1 cellular context compared by ENCODE assay signal in genomic region chr19:57276430-57276829, GRCh38.
TF ChIP-seq lines count a peak whose summit lies in the region.

No MANE protein-coding gene starts in this region.

TF ChIP-seq in HepG2, 621 proteins besides CTCF, POLR2A, EP300 and RAD21 (continues in another document):
- TF ChIP-seq ZNF562 (CRISPR knock-in tag; IDR thresholded peaks at IDR 0.05; ENCODE audit: borderline replicate concordance) (no peak), RBM39 (IDR thresholded peaks at IDR 0.05; ENCODE audit: low read depth, low read length, poor library complexity, severe bottlenecking) (no peak), MED1 (CRISPR knock-in tag; IDR thresholded peaks at IDR 0.05) (0 out of 2 replicates have a peak, but pooled peaks have one; percentile 27), ZSCAN9 (CRISPR knock-in tag; IDR thresholded peaks at IDR 0.05; ENCODE audit: borderline replicate concordance) (no peak), ZNF598 (CRISPR knock-in tag; IDR thresholded peaks at IDR 0.05; ENCODE audit: borderline replicate concordance) (no peak), SALL1 (CRISPR knock-in tag; IDR thresholded peaks at IDR 0.05) (no peak; the same call in 1 of the 2 replicates), ISX (CRISPR knock-in tag; conservative IDR thresholded peaks at IDR 0.05) (no peak), ZNF20 (CRISPR knock-in tag; IDR thresholded peaks at IDR 0.05) (no peak), HNF4A (CRISPR knock-in tag; IDR thresholded peaks at IDR 0.05) (peak; percentile 48; the same call in 1 of the 2 replicates), TCF7 (IDR thresholded peaks at IDR 0.05; ENCODE audit: low read depth) (no peak), ZNF337 (CRISPR knock-in tag; IDR thresholded peaks at IDR 0.05; ENCODE audit: borderline replicate concordance, low read depth) (no peak), MYNN (CRISPR knock-in tag; IDR thresholded peaks at IDR 0.05; ENCODE audit: low read depth) (no peak), ATF3 (CRISPR knock-in tag; IDR thresholded peaks at IDR 0.05) (no peak), CCAR2 (optimal IDR thresholded peaks at IDR 0.05; ENCODE audit: low read depth, low read length) (no peak), PAXIP1 (CRISPR knock-in tag; conservative IDR thresholded peaks at IDR 0.05) (peak; percentile 67), NBN (conservative IDR thresholded peaks at IDR 0.05) (no peak), SKIL (CRISPR knock-in tag; IDR thresholded peaks at IDR 0.05; ENCODE audit: borderline replicate concordance) (no peak), ZNF10 (CRISPR knock-in tag; IDR thresholded peaks at IDR 0.05; ENCODE audit: borderline replicate concordance, low read depth) (no peak), CEBPG (CRISPR knock-in tag; IDR thresholded peaks at IDR 0.05) (peak; percentile 27; the same call in 1 of the 2 replicates), NPAS2 (CRISPR knock-in tag; IDR thresholded peaks at IDR 0.05; ENCODE audit: borderline replicate concordance) (no peak), POLR2G (IDR thresholded peaks at IDR 0.05; ENCODE audit: low read depth, low read length) (no peak), ZNF567 (CRISPR knock-in tag; IDR thresholded peaks at IDR 0.05; ENCODE audit: borderline replicate concordance) (no peak), NKX3-1 (CRISPR knock-in tag; IDR thresholded peaks at IDR 0.05) (no peak), RFX5 (IDR thresholded peaks at IDR 0.05; ENCODE audit: low read depth, low read length) (no peak), ZNF549 (CRISPR knock-in tag; IDR thresholded peaks at IDR 0.05) (no peak), RNF2 (conservative IDR thresholded peaks at IDR 0.05; ENCODE audit: low read depth) (no peak), ZNF282 (IDR thresholded peaks at IDR 0.05; ENCODE audit: partially characterized antibody) (no peak), NR2F6 (IDR thresholded peaks at IDR 0.05) (peak; percentile 56), NR2F6 (CRISPR knock-in tag; IDR thresholded peaks at IDR 0.05) (peak; percentile 59), FOXP4 (CRISPR knock-in tag; IDR thresholded peaks at IDR 0.05) (peak; percentile 38; the same call in 1 of the 2 replicates), IKZF4 (CRISPR knock-in tag; IDR thresholded peaks at IDR 0.05; ENCODE audit: borderline replicate concordance, low read depth, not compliant biosample characterization) (no peak), ZBTB8A (CRISPR knock-in tag; IDR thresholded peaks at IDR 0.05; ENCODE audit: borderline replicate concordance, low read depth) (no peak), BATF2 (CRISPR knock-in tag; IDR thresholded peaks at IDR 0.05) (no peak), MEIS1 (CRISPR knock-in tag; IDR thresholded peaks at IDR 0.05; ENCODE audit: borderline replicate concordance) (no peak), ZNF503 (CRISPR knock-in tag; IDR thresholded peaks at IDR 0.05) (no peak), SP2 (CRISPR knock-in tag; IDR thresholded peaks at IDR 0.05) (no peak), ZNF619 (CRISPR knock-in tag; IDR thresholded peaks at IDR 0.05) (no peak), ZNF24 (IDR thresholded peaks at IDR 0.05) (no peak), ZNF775 (CRISPR knock-in tag; IDR thresholded peaks at IDR 0.05; ENCODE audit: borderline replicate concordance) (no peak), ZBTB25 (CRISPR knock-in tag; IDR thresholded peaks at IDR 0.05) (no peak), SMAD9 (CRISPR knock-in tag; IDR thresholded peaks at IDR 0.05) (no peak), HNF4G (IDR thresholded peaks at IDR 0.05; ENCODE audit: borderline replicate concordance, low read depth, low read length) (peak; percentile 11; the same call in 1 of the 2 replicates), HNF4G (CRISPR knock-in tag; IDR thresholded peaks at IDR 0.05; ENCODE audit: borderline replicate concordance, low read depth) (no peak), ASH2L (IDR thresholded peaks at IDR 0.05; ENCODE audit: insufficient read length, low read depth, low read length) (no peak), ZFP82 (CRISPR knock-in tag; IDR thresholded peaks at IDR 0.05; ENCODE audit: borderline replicate concordance) (no peak), FOXP1 (IDR thresholded peaks at IDR 0.05) (no peak), FOXP1 (CRISPR knock-in tag; IDR thresholded peaks at IDR 0.05) (peak; percentile 27; the same call in 1 of the 2 replicates), KLF9 (CRISPR knock-in tag; IDR thresholded peaks at IDR 0.05; ENCODE audit: low read depth) (no peak), TOPORS (CRISPR knock-in tag; IDR thresholded peaks at IDR 0.05) (no peak), ZNF781 (CRISPR knock-in tag; IDR thresholded peaks at IDR 0.05; ENCODE audit: borderline replicate concordance, not compliant biosample characterization) (no peak), ZBTB10 (CRISPR knock-in tag; IDR thresholded peaks at IDR 0.05; ENCODE audit: borderline replicate concordance) (peak; percentile 76; the same call in 1 of the 2 replicates), SAP130 (CRISPR knock-in tag; IDR thresholded peaks at IDR 0.05; ENCODE audit: low read depth) (peak; percentile 44; the same call in 1 of the 2 replicates), TRAFD1 (CRISPR knock-in tag; IDR thresholded peaks at IDR 0.05; ENCODE audit: borderline replicate concordance) (no peak), REL (CRISPR knock-in tag; conservative IDR thresholded peaks at IDR 0.05) (no peak), YEATS4 (CRISPR knock-in tag; IDR thresholded peaks at IDR 0.05; ENCODE audit: borderline replicate concordance) (no peak), PHF20 (CRISPR knock-in tag; IDR thresholded peaks at IDR 0.05) (no peak), NR2F2 (IDR thresholded peaks at IDR 0.05; ENCODE audit: borderline replicate concordance, low read depth) (no peak), ZNF460 (CRISPR knock-in tag; IDR thresholded peaks at IDR 0.05; ENCODE audit: borderline replicate concordance) (no peak), CBFB (CRISPR knock-in tag; IDR thresholded peaks at IDR 0.05) (no peak)
